In genomic region chr6:113920663-113921267, GRCh38 we compare ENCODE assay signal across 11 cellular contexts. TPM values are rescaled to one million over a fixed set of nuclear protein-coding genes. Genes with fewer than 3 reads are reported as not detected.
DNase-seq lines count a peak whose midpoint lies in the region; ATAC-seq, FAIRE-seq and TF ChIP-seq lines count a peak whose summit lies in the region.
"Had no signal": no experiment of that assay in that cellular context is flagged by ENCODE, and none has a peak within 500 bp of the region (broad histone marks: within the 10 kb centered on the region; RNA-seq: fewer than 3 reads in every experiment).

No MANE protein-coding gene starts in this region.

- H3K4me3 ChIP-seq in BE2C (ENCODE audit: low read depth, low read length): no peak overlapping the region

- no peak for TF ChIP-seq CTCF in BE2C (IDR thresholded peaks at IDR 0.05; ENCODE audit: low read depth, low read length)

- POLR2A ChIA-PET in activated CD4-positive, alpha-beta memory T cell treated with anti-CD3 and anti-CD28 coated beads for 36 hours (lab: Charles Lee): no interaction called here

- H3K27me3 ChIP-seq in BE2C: no peaks in the 10 kb centered on the region

- H3K36me3 Mint-ChIP-seq in activated CD4-positive, alpha-beta memory T cell treated with anti-CD3 and anti-CD28 coated beads for 36 hours: no peaks in the 10 kb centered on the region
- H3K36me3 Mint-ChIP-seq: stimulated activated naive B cell treated with anti-CD40 and anti-IgM and Interleukin-4, amounts not matched to agents 10 μg/mL and 1 μg/mL and 100 μg/mL, for 72 hours had no signal

- no peaks in the 10 kb centered on the region for H3K9me3 Mint-ChIP-seq in activated CD4-positive, alpha-beta memory T cell treated with anti-CD3 and anti-CD28 coated beads for 36 hours
- H3K9me3 Mint-ChIP-seq: stimulated activated naive B cell treated with anti-CD40 and anti-IgM and Interleukin-4, amounts not matched to agents 10 μg/mL and 1 μg/mL and 100 μg/mL, for 72 hours had no signal

- no peaks in the 10 kb centered on the region for H3K36me3 ChIP-seq in BE2C

- H3K4me3 Mint-ChIP-seq in activated CD4-positive, alpha-beta memory T cell treated with anti-CD3 and anti-CD28 coated beads for 36 hours: no peak overlapping the region
- H3K4me3 Mint-ChIP-seq: neural crest cell; stimulated activated naive B cell treated with anti-CD40 and anti-IgM and Interleukin-4, amounts not matched to agents 10 μg/mL and 1 μg/mL and 100 μg/mL, for 72 hours had no signal

- H3K9me3 ChIP-seq in BE2C: no peaks in the 10 kb centered on the region

- peaks cover 10% of the 10 kb centered on the region for H3K4me1 Mint-ChIP-seq in activated CD4-positive, alpha-beta memory T cell treated with anti-CD3 and anti-CD28 coated beads for 36 hours (ENCODE audit: low read depth)
- H3K4me1 Mint-ChIP-seq: neural crest cell; stimulated activated naive B cell treated with anti-CD40 and anti-IgM and Interleukin-4, amounts not matched to agents 10 μg/mL and 1 μg/mL and 100 μg/mL, for 72 hours had no signal

- FAIRE-seq in H54 (lab: Jason Lieb, UNC) (no peak), RCC 7860 (lab: Jason Lieb, UNC) (no peak)

- H3K27ac Mint-ChIP-seq in activated CD4-positive, alpha-beta memory T cell treated with anti-CD3 and anti-CD28 coated beads for 36 hours: no peak overlapping the region
- H3K27ac Mint-ChIP-seq: stimulated activated naive B cell treated with anti-CD40 and anti-IgM and Interleukin-4, amounts not matched to agents 10 μg/mL and 1 μg/mL and 100 μg/mL, for 72 hours had no signal

- no peaks in the 10 kb centered on the region for H3K27me3 Mint-ChIP-seq in activated CD4-positive, alpha-beta memory T cell treated with anti-CD3 and anti-CD28 coated beads for 36 hours
- H3K27me3 Mint-ChIP-seq: stimulated activated naive B cell treated with anti-CD40 and anti-IgM and Interleukin-4, amounts not matched to agents 10 μg/mL and 1 μg/mL and 100 μg/mL, for 72 hours had no signal

- ATAC-seq in GM19397 (IDR thresholded peaks at IDR 0.05; ENCODE audit: unreplicated experiment) (peak; percentile 87), HG03108 (IDR thresholded peaks at IDR 0.05; ENCODE audit: unreplicated experiment) (peak; percentile 93), GM21717 (IDR thresholded peaks at IDR 0.05; ENCODE audit: unreplicated experiment) (no peak)

- DNase-seq in BE2C (peak; percentile 37), H54 (ENCODE audit: insufficient read length, low spot score) (no peak), RCC 7860 (ENCODE audit: low spot score) (no peak), hepatic stellate cell (ENCODE audit: low spot score) (no peak)
- peak; percentile 10 for DNase-seq in activated CD4-positive, alpha-beta memory T cell treated with anti-CD3 and anti-CD28 coated beads for 36 hours
- DNase-seq: activated naive CD4-positive, alpha-beta T cell treated with Interleukin-2 at 50 U/mL for 16 hours; stimulated activated naive B cell treated with anti-CD40 and anti-IgM and Interleukin-4, amounts not matched to agents 10 μg/mL and 1 μg/mL and 100 μg/mL, for 72 hours had no signal

- CTCF ChIA-PET in activated CD4-positive, alpha-beta memory T cell treated with anti-CD3 and anti-CD28 coated beads for 36 hours (lab: Charles Lee): interaction anchor here (0.8 to 5.1 kb wide), 3 partner anchors 12 to 16 kb away, joined by 3 to 28 read pairs (median 4); no protein-coding TSS in a partner anchor

- intact Hi-C loops in activated CD4-positive, alpha-beta memory T cell treated with anti-CD3 and anti-CD28 coated beads for 36 hours (cut with micrococcal nuclease): no loop called here

- TF ChIP-seq POLR2A in H54 (IDR thresholded peaks at IDR 0.05; ENCODE audit: low read depth, low read length): no peak

- peaks cover 10% of the 10 kb centered on the region for H3K4me1 ChIP-seq in BE2C

RNA-seq across cellular contexts. Expression of gene HDAC2, which starts 50.2 kb away (rescaled TPM):
- 157 TPM for polyA plus RNA-seq in BE2C (2012; ENCODE audit: insufficient read depth, insufficient read length, low read depth)
- total RNA-seq in activated CD4-positive, alpha-beta memory T cell treated with anti-CD3 and anti-CD28 coated beads for 36 hours: 10 to 100 TPM; 93.7 to 95.1 TPM

Comparison
In these comparisons a context has a peak if more than half of its experiments do, and no peak if none do; other contexts are left out.
1. DNase-seq: peak in BE2C (single experiment) and activated CD4-positive, alpha-beta memory T cell treated with anti-CD3 and anti-CD28 coated beads for 36 hours (single experiment); none in H54 (single experiment), RCC 7860 (single experiment) and hepatic stellate cell (single experiment).